In genomic region chr7:149285581-149285975, GRCh38 we compare ENCODE assay signal across 8 cellular contexts. TPM values are rescaled to one million over a fixed set of nuclear protein-coding genes. Genes with fewer than 3 reads are reported as not detected.
DNase-seq lines count a peak whose midpoint lies in the region; ATAC-seq and TF ChIP-seq lines count a peak whose summit lies in the region.

No MANE protein-coding gene starts in this region.

- H3K36me3 Mint-ChIP-seq in CD8-positive, alpha-beta memory T cell, result peaks cover 0 to 20% (median 0%) of the 10 kb centered on the region in 3 donors
- peaks cover 8% of the 10 kb centered on the region for H3K36me3 Mint-ChIP-seq in central memory CD8-positive, alpha-beta T cell (ENCODE audit: insufficient read depth)

- no peaks in the 10 kb centered on the region for H3K79me2 ChIP-seq in KMS-11 (ENCODE audit: insufficient read depth, low read depth)

- no peaks in the 10 kb centered on the region for H4K20me1 ChIP-seq in KMS-11 (ENCODE audit: insufficient read depth)

- peaks cover 37 to 53% (median 41%) of the 10 kb centered on the region in 3 donors for H3K4me1 Mint-ChIP-seq in CD8-positive, alpha-beta memory T cell
- H3K4me1 Mint-ChIP-seq in central memory CD8-positive, alpha-beta T cell, result peaks cover 38% of the 10 kb centered on the region

- H3K4me3 ChIP-seq in CD8-positive, alpha-beta memory T cell (ENCODE audit: low read length), result peak overlapping the region; percentile 62
- H3K4me3 ChIP-seq in KMS-11 (IDR thresholded peaks at IDR 0.05; ENCODE audit: insufficient read depth, low read depth, low read length) (peak overlapping the region; percentile 18), liver (ENCODE audit: low read depth in 1 of 3, low read length in 3 of 3) (peak overlapping the region in 2 of 3 donors; percentile 43 to 44), tibial nerve (peak overlapping the region; percentile 35 to 85 (median 65))

- H3K4me2 ChIP-seq in KMS-11, result peak overlapping the region; percentile 75

- H3K9ac ChIP-seq in KMS-11, result peak overlapping the region; percentile 21; the same call in 1 of the 2 replicates
- H3K9ac ChIP-seq in liver (ENCODE audit: low read depth in 1 of 2, low read length in 2 of 2), result no peak overlapping the region

- peak overlapping the region; percentile 35 for H2AFZ ChIP-seq in KMS-11 (ENCODE audit: low read depth)

- CTCF ChIA-PET in CD8-positive, alpha-beta memory T cell (lab: Charles Lee), result interaction anchor here (0.9 to 3.8 kb wide), 11 partner anchors 10 to 287 kb away, joined by 3 to 46 read pairs (median 4); partner anchors contain the start of genes ZNF398 and ZNF783

- TF ChIP-seq POLR2A in tibial nerve (IDR thresholded peaks at IDR 0.05), result no peak

- no peak for ATAC-seq in central memory CD8-positive, alpha-beta T cell (replicated peaks; ENCODE audit: extremely low read depth, poor library complexity, severe bottlenecking)
- no peak for ATAC-seq in GM21825 (IDR thresholded peaks at IDR 0.05; ENCODE audit: unreplicated experiment)
- ATAC-seq in GM18861 (IDR thresholded peaks at IDR 0.05; ENCODE audit: unreplicated experiment), result no peak

- no peaks in the 10 kb centered on the region for H3K27me3 ChIP-seq in CD8-positive, alpha-beta memory T cell (ENCODE audit: insufficient read depth, low read length, poor library complexity, severe bottlenecking)
- H3K27me3 ChIP-seq in KMS-11 (ENCODE audit: insufficient read depth, low read depth), result no peaks in the 10 kb centered on the region
- H3K27me3 ChIP-seq in liver (ENCODE audit: control insufficient read depth in 4 of 4, insufficient read depth in 4 of 4, low read length in 3 of 4), result no peaks in the 10 kb centered on the region
- no peaks in the 10 kb centered on the region for H3K27me3 ChIP-seq in tibial nerve

- H3K4me1 ChIP-seq in CD8-positive, alpha-beta memory T cell (ENCODE audit: insufficient read depth, low read length), result peaks cover 34% of the 10 kb centered on the region
- H3K4me1 ChIP-seq in KMS-11 (ENCODE audit: low read depth, poor library complexity, severe bottlenecking) (peaks cover 23% of the 10 kb centered on the region), liver (ENCODE audit: control insufficient read depth in 4 of 4, insufficient read depth in 4 of 4, low read length in 3 of 4) (peaks cover 1 to 37% (median 21%) of the 10 kb centered on the region in 4 donors), tibial nerve (peaks cover 0 to 15% (median 11%) of the 10 kb centered on the region in 4 donors)

- H3K36me3 ChIP-seq in CD8-positive, alpha-beta memory T cell (ENCODE audit: insufficient read depth, low read length), result no peaks in the 10 kb centered on the region
- H3K36me3 ChIP-seq in KMS-11 (ENCODE audit: insufficient read depth) (no peaks in the 10 kb centered on the region), liver (ENCODE audit: control insufficient read depth in 4 of 4, insufficient read depth in 3 of 4, low read depth in 1 of 4, low read length in 3 of 4) (peaks cover 0 to 3% (median 1%) of the 10 kb centered on the region in 4 donors), tibial nerve (peaks cover 0 to 58% (median 0%) of the 10 kb centered on the region in 3 donors)

- H3K27ac Mint-ChIP-seq in CD8-positive, alpha-beta memory T cell, result peak overlapping the region in 7 of 8 donors; percentile 24 to 94 (median 81)
- peak overlapping the region; percentile 75 for H3K27ac Mint-ChIP-seq in central memory CD8-positive, alpha-beta T cell (ENCODE audit: low read depth)

- TF ChIP-seq CTCF in KMS-11 (conservative IDR thresholded peaks at IDR 0.05; ENCODE audit: low read depth, low read length) (no peak), liver (IDR thresholded peaks at IDR 0.05; ENCODE audit: low read depth, low read length, missing input control) (no peak), tibial nerve (IDR thresholded peaks at IDR 0.05) (no peak)

- no peaks in the 10 kb centered on the region for H3K9me3 ChIP-seq in CD8-positive, alpha-beta memory T cell (ENCODE audit: low read length)
- no peaks in the 10 kb centered on the region for H3K9me3 ChIP-seq in liver (ENCODE audit: control insufficient read depth in 4 of 4, low read length in 3 of 4)
- no peaks in the 10 kb centered on the region for H3K9me3 ChIP-seq in tibial nerve

- no peak for TF ChIP-seq EP300 in tibial nerve (IDR thresholded peaks at IDR 0.05)

- WGBS in liver, result 46% methylated on average over 12 of the region's 12 CpGs
- 5% methylated on average over 10 to 12 of the region's 12 CpGs for WGBS in tibial nerve, 2 donors

- H3K27ac ChIP-seq in CD8-positive, alpha-beta memory T cell (ENCODE audit: low read depth, low read length), result peak overlapping the region; percentile 38
- H3K27ac ChIP-seq in KMS-11, result peak overlapping the region; percentile 3; the same call in 1 of the 2 replicates
- H3K27ac ChIP-seq in liver (ENCODE audit: low read depth in 1 of 2, low read length in 2 of 2), result no peak overlapping the region
- H3K27ac ChIP-seq in tibial nerve, result peak overlapping the region in 3 of 4 donors; percentile 34 to 64 (median 45)

- POLR2A ChIA-PET in CD8-positive, alpha-beta memory T cell (lab: Charles Lee), result interaction anchor here (0.6 to 2.1 kb wide), 6 partner anchors 20 to 1083 kb away, joined by 3 to 26 read pairs (median 4); partner anchors contain the start of genes REPIN1, ZNF425 and ZNF783

- no peaks in the 10 kb centered on the region for H3K9me3 Mint-ChIP-seq in CD8-positive, alpha-beta memory T cell
- H3K9me3 Mint-ChIP-seq in central memory CD8-positive, alpha-beta T cell, result no peaks in the 10 kb centered on the region

- peak overlapping the region; percentile 84 to 93 (median 87) for H3K4me3 Mint-ChIP-seq in CD8-positive, alpha-beta memory T cell
- peak overlapping the region; percentile 83 for H3K4me3 Mint-ChIP-seq in central memory CD8-positive, alpha-beta T cell

- no peaks in the 10 kb centered on the region for H3K27me3 Mint-ChIP-seq in CD8-positive, alpha-beta memory T cell
- H3K27me3 Mint-ChIP-seq in central memory CD8-positive, alpha-beta T cell, result no peaks in the 10 kb centered on the region

- DNase-seq in CD8-positive, alpha-beta memory T cell, result no peak
- DNase-seq in central memory CD8-positive, alpha-beta T cell (ENCODE audit: low spot score in 2 of 2), result no peak
- DNase-seq in tibial nerve (ENCODE audit: low spot score in 2 of 2) (no peak), NCI-H2081 treated with DMSO at 0.1 percent for 48 hours (lab: John Stamatoyannopoulos, UW) (no peak)

- no peak for TF ChIP-seq RAD21 in liver (IDR thresholded peaks at IDR 0.05)

TF ChIP-seq in liver, 16 proteins besides CTCF, POLR2A, EP300 and RAD21 (continues in another document):
- TF ChIP-seq NR2F2 (IDR thresholded peaks at IDR 0.05) (no peak), JUND (IDR thresholded peaks at IDR 0.05) (no peak), MAX (IDR thresholded peaks at IDR 0.05) (no peak), GABPA (IDR thresholded peaks at IDR 0.05 in 1 of 2, conservative IDR thresholded peaks at IDR 0.05 in 1 of 2) (no peak), HNF4G (IDR thresholded peaks at IDR 0.05) (no peak), TAF1 (conservative IDR thresholded peaks at IDR 0.05) (no peak), REST (IDR thresholded peaks at IDR 0.05) (no peak), RXRA (IDR thresholded peaks at IDR 0.05) (no peak), ZBTB33 (IDR thresholded peaks at IDR 0.05) (no peak)

RNA-seq across cellular contexts. Expression of gene ZNF783, which starts 23.6 kb away (rescaled TPM):
- total RNA-seq in CD8-positive, alpha-beta memory T cell, result 10 to 100 TPM; 19.7 to 20.4 TPM
- polyA plus RNA-seq in CD8-positive, alpha-beta memory T cell, result 5.0 TPM
- 1 to 10 TPM; 2.0 to 4.3 TPM for total RNA-seq in liver
- 1 to 10 TPM; 1.5 to 1.7 TPM for polyA plus RNA-seq in liver
- total RNA-seq in tibial nerve, result 10 to 100 TPM; 22.1 to 58.2 (median 31.2) TPM

RNA-seq across cellular contexts. Expression of gene ZNF212, which starts 46.1 kb away (rescaled TPM):
- 10 to 100 TPM; 14.7 to 16.6 TPM for total RNA-seq in CD8-positive, alpha-beta memory T cell
- polyA plus RNA-seq in CD8-positive, alpha-beta memory T cell, result 8.6 TPM
- total RNA-seq in liver (1 to 10 TPM; 3.5 to 4.9 TPM), tibial nerve (10 to 100 TPM in 2 of 4 donors, 1 to 10 TPM in 2; 8.4 to 12.6 (median 10.5) TPM)
- 1 to 10 TPM; 3.4 to 3.9 TPM for polyA plus RNA-seq in liver

Comparison
In these comparisons a context has a peak if more than half of its experiments do, and no peak if none do; other contexts are left out.
1. H3K27ac ChIP-seq: peak in CD8-positive, alpha-beta memory T cell (single experiment), KMS-11 (single experiment) and tibial nerve (3 of 4); none in liver (0 of 2).
2. Peak in every context shown above with its lines, with median percentiles within 50 percentile points of each other: H3K4me3 ChIP-seq.